In genomic region chr21:25199944-25200343, GRCh38 we compare ENCODE assay signal across 26 cellular contexts.
"Had no signal": no experiment of that assay in that cellular context is flagged by ENCODE, and none has a peak within 500 bp of the region (broad histone marks: within the 10 kb centered on the region; RNA-seq: fewer than 3 reads in every experiment).

No MANE protein-coding gene starts in this region.

- H3K36me3 ChIP-seq: colonic mucosa, esophagus muscularis mucosa, esophagus squamous epithelium, gastrocnemius medialis, gastroesophageal sphincter, heart left ventricle, heart right ventricle had no signal

- H2AFZ ChIP-seq: hepatocyte had no signal

- H3K27me3 Mint-ChIP-seq: dendritic cell treated with granulocyte-macrophage colony-stimulating factor and Interleukin-4, amounts not matched to agents 40 ng/mL and 50 ng/mL, for 4 days; effector memory CD8-positive, alpha-beta T cell had no signal

- H3K4me3 ChIP-seq: colonic mucosa, coronary artery, dorsolateral prefrontal cortex, esophagus muscularis mucosa, esophagus squamous epithelium, gastrocnemius medialis, gastroesophageal sphincter, heart left ventricle, heart right ventricle, hepatocyte had no signal

- H3K4me3 Mint-ChIP-seq: dendritic cell treated with granulocyte-macrophage colony-stimulating factor and Interleukin-4, amounts not matched to agents 40 ng/mL and 50 ng/mL, for 4 days; effector memory CD8-positive, alpha-beta T cell; endodermal cell had no signal

- H3K9me3 ChIP-seq: colonic mucosa, esophagus squamous epithelium, gastrocnemius medialis had no signal

- H3K27ac Mint-ChIP-seq: dendritic cell treated with granulocyte-macrophage colony-stimulating factor and Interleukin-4, amounts not matched to agents 40 ng/mL and 50 ng/mL, for 4 days; effector memory CD8-positive, alpha-beta T cell; endodermal cell had no signal

- H3K4me1 Mint-ChIP-seq: endodermal cell had no signal

- H3K4me2 ChIP-seq: hepatocyte had no signal

- H3K79me2 ChIP-seq: hepatocyte had no signal

- H3K4me1 ChIP-seq: colonic mucosa, esophagus muscularis mucosa, esophagus squamous epithelium, foreskin keratinocyte, gastrocnemius medialis, gastroesophageal sphincter, heart left ventricle, heart right ventricle had no signal

- ATAC-seq: effector memory CD8-positive, alpha-beta T cell; esophagus mucosa; foreskin keratinocyte; gastrocnemius medialis; gastroesophageal sphincter; heart left ventricle; heart right ventricle had no signal

- H3K27me3 ChIP-seq: colonic mucosa, dorsolateral prefrontal cortex, esophagus muscularis mucosa, esophagus squamous epithelium, foreskin keratinocyte, gastrocnemius medialis, gastroesophageal sphincter, heart left ventricle, heart right ventricle, hepatocyte had no signal

- DNase-seq: colonic mucosa; cortex of kidney; dermis blood vessel endothelial cell; dorsolateral prefrontal cortex; effector CD4-positive, alpha-beta T cell; effector CD8-positive, alpha-beta T cell; effector memory CD4-positive, alpha-beta T cell; effector memory CD8-positive, alpha-beta T cell; endodermal cell; erythroblast; esophagus squamous epithelium; foreskin fibroblast; foreskin melanocyte; gastrocnemius medialis; glutamatergic neuron; head of caudate nucleus; heart left ventricle; heart right ventricle had no signal

- H3K27ac ChIP-seq: colonic mucosa, coronary artery, dorsolateral prefrontal cortex, epithelial cell of prostate, esophagus muscularis mucosa, esophagus squamous epithelium, foreskin keratinocyte, gastrocnemius medialis, gastroesophageal sphincter, heart left ventricle, heart right ventricle, hepatocyte had no signal
